9 cellular contexts compared by ENCODE assay signal in genomic region chr9:129486496-129487306, GRCh38.
DNase-seq lines count a peak whose midpoint lies in the region; ATAC-seq and TF ChIP-seq lines count a peak whose summit lies in the region.
"Had no signal": no experiment of that assay in that cellular context is flagged by ENCODE, and none has a peak within 500 bp of the region (broad histone marks: within the 10 kb centered on the region; RNA-seq: fewer than 3 reads in every experiment).

No MANE protein-coding gene starts in this region.

- H3K27me3 Mint-ChIP-seq in activated T-helper 1 cell treated with anti-CD3 and anti-CD28 coated beads, Interleukin-12 subunit alpha, Interleukin-12 subunit beta, Interleukin-2, Interleukin-4 antibody, amounts not matched to agents 30 ng/mL and 10 ng/mL and 1 ng/mL, durations not matched to agents 14 hours and 24 hours and 36 hours (ENCODE audit: insufficient read depth), result peaks cover 5% of the 10 kb centered on the region

- H3K4me1 ChIP-seq in psoas muscle, result peaks cover 45% of the 10 kb centered on the region

- H3K36me3 ChIP-seq in psoas muscle (ENCODE audit: insufficient read depth in 1 of 2, low read depth in 1 of 2), result no peaks in the 10 kb centered on the region

- peak; percentile 67 for DNase-seq in Caki2 (ENCODE audit: low read depth)
- DNase-seq in activated T-helper 1 cell treated with anti-CD3 and anti-CD28 coated beads, Interleukin-12 subunit alpha, Interleukin-12 subunit beta, Interleukin-2, Interleukin-4 antibody, amounts not matched to agents 30 ng/mL and 10 ng/mL and 1 ng/mL, durations not matched to agents 14 hours and 24 hours and 36 hours (ENCODE audit: low spot score), result no peak
- peak; percentile 89 for DNase-seq in Right ventricle myocardium superior
- peak; percentile 83 to 86 for DNase-seq in psoas muscle
- DNase-seq in NCI-H345 treated with DMSO at 0.1 percent for 48 hours (lab: John Stamatoyannopoulos, UW; ENCODE audit: unreplicated experiment), result no peak
- no peak for DNase-seq in SHP77 treated with DMSO at 0.1 percent for 48 hours (lab: John Stamatoyannopoulos, UW)
- DNase-seq: RPMI8226 had no signal

- TF ChIP-seq CTCF in psoas muscle (IDR thresholded peaks at IDR 0.05), result no peak

- H3K27me3 ChIP-seq in psoas muscle (ENCODE audit: insufficient read depth in 3 of 3, low read length in 2 of 3), result no peaks in the 10 kb centered on the region

- peak overlapping the region; percentile 98 for H3K27ac Mint-ChIP-seq in activated T-helper 1 cell treated with anti-CD3 and anti-CD28 coated beads, Interleukin-12 subunit alpha, Interleukin-12 subunit beta, Interleukin-2, Interleukin-4 antibody, amounts not matched to agents 30 ng/mL and 10 ng/mL and 1 ng/mL, durations not matched to agents 14 hours and 24 hours and 36 hours

- H3K4me1 Mint-ChIP-seq in activated T-helper 1 cell treated with anti-CD3 and anti-CD28 coated beads, Interleukin-12 subunit alpha, Interleukin-12 subunit beta, Interleukin-2, Interleukin-4 antibody, amounts not matched to agents 30 ng/mL and 10 ng/mL and 1 ng/mL, durations not matched to agents 14 hours and 24 hours and 36 hours (ENCODE audit: low read depth), result peaks cover 60% of the 10 kb centered on the region

- no peak overlapping the region for H3K4me3 ChIP-seq in psoas muscle

- H3K27ac ChIP-seq in psoas muscle, result peak overlapping the region; percentile 95

- WGBS in psoas muscle, 3 donors, result 46 to 68% (median 51%) methylated on average over 12 to 13 of the region's 13 CpGs

- intact Hi-C loops in activated T-helper 1 cell treated with anti-CD3 and anti-CD28 coated beads, Interleukin-12 subunit alpha, Interleukin-12 subunit beta, Interleukin-2, Interleukin-4 antibody, amounts not matched to agents 30 ng/mL and 10 ng/mL and 1 ng/mL, durations not matched to agents 14 hours and 24 hours and 36 hours (cut with micrococcal nuclease), result loop anchor here (5.0 to 10.0 kb wide), 3 partner anchors 162 to 548 kb away; no protein-coding TSS in a partner anchor
- intact Hi-C loops in Right ventricle myocardium superior (cut with DNase I), result no loop called here
- intact Hi-C loops in psoas muscle (cut with DNase I), result no loop called here

- peak overlapping the region; percentile 92 for H3K4me3 Mint-ChIP-seq in activated T-helper 1 cell treated with anti-CD3 and anti-CD28 coated beads, Interleukin-12 subunit alpha, Interleukin-12 subunit beta, Interleukin-2, Interleukin-4 antibody, amounts not matched to agents 30 ng/mL and 10 ng/mL and 1 ng/mL, durations not matched to agents 14 hours and 24 hours and 36 hours

- H3K36me3 Mint-ChIP-seq in activated T-helper 1 cell treated with anti-CD3 and anti-CD28 coated beads, Interleukin-12 subunit alpha, Interleukin-12 subunit beta, Interleukin-2, Interleukin-4 antibody, amounts not matched to agents 30 ng/mL and 10 ng/mL and 1 ng/mL, durations not matched to agents 14 hours and 24 hours and 36 hours (ENCODE audit: low read depth), result peaks cover 20% of the 10 kb centered on the region

- no peaks in the 10 kb centered on the region for H3K9me3 Mint-ChIP-seq in activated T-helper 1 cell treated with anti-CD3 and anti-CD28 coated beads, Interleukin-12 subunit alpha, Interleukin-12 subunit beta, Interleukin-2, Interleukin-4 antibody, amounts not matched to agents 30 ng/mL and 10 ng/mL and 1 ng/mL, durations not matched to agents 14 hours and 24 hours and 36 hours

- in situ Hi-C loops in Caki2 (cut with HindIII; ENCODE audit: low pct_unique_long_range_greater_than_20kb, low sequenced_read_pairs), result no loop called here

- ATAC-seq in Right ventricle myocardium superior (ENCODE audit: poor library complexity) (peak; percentile 9), psoas muscle (peak in 2 of 4 donors; percentile 6 to 27), HG02759 (IDR thresholded peaks at IDR 0.05; ENCODE audit: unreplicated experiment) (no peak), HG02642 (IDR thresholded peaks at IDR 0.05; ENCODE audit: poor library complexity, unreplicated experiment) (no peak)

- H3K9me3 ChIP-seq in psoas muscle, result no peaks in the 10 kb centered on the region

Comparison
In these comparisons a context has a peak if more than half of its experiments do, and no peak if none do; other contexts are left out.
1. DNase-seq: peak in Caki2 (single experiment), Right ventricle myocardium superior (single experiment) and psoas muscle (2 of 2); none in activated T-helper 1 cell treated with anti-CD3 and anti-CD28 coated beads, Interleukin-12 subunit alpha, Interleukin-12 subunit beta, Interleukin-2, Interleukin-4 antibody, amounts not matched to agents 30 ng/mL and 10 ng/mL and 1 ng/mL, durations not matched to agents 14 hours and 24 hours and 36 hours (single experiment), NCI-H345 treated with DMSO at 0.1 percent for 48 hours (single experiment) and SHP77 treated with DMSO at 0.1 percent for 48 hours (single experiment).